1 cellular context compared by ENCODE assay signal in genomic region chr17:81043319-81043724, GRCh38.
A peak's percentile ranks its signal among the peaks of the same experiment; 100 is the strongest.
TF ChIP-seq lines count a peak whose summit lies in the region.

No MANE protein-coding gene starts in this region.

TF ChIP-seq in HepG2, 621 proteins besides CTCF, POLR2A, EP300 and RAD21 (continued from another document and continues in another):
- TF ChIP-seq, protein P1, sequence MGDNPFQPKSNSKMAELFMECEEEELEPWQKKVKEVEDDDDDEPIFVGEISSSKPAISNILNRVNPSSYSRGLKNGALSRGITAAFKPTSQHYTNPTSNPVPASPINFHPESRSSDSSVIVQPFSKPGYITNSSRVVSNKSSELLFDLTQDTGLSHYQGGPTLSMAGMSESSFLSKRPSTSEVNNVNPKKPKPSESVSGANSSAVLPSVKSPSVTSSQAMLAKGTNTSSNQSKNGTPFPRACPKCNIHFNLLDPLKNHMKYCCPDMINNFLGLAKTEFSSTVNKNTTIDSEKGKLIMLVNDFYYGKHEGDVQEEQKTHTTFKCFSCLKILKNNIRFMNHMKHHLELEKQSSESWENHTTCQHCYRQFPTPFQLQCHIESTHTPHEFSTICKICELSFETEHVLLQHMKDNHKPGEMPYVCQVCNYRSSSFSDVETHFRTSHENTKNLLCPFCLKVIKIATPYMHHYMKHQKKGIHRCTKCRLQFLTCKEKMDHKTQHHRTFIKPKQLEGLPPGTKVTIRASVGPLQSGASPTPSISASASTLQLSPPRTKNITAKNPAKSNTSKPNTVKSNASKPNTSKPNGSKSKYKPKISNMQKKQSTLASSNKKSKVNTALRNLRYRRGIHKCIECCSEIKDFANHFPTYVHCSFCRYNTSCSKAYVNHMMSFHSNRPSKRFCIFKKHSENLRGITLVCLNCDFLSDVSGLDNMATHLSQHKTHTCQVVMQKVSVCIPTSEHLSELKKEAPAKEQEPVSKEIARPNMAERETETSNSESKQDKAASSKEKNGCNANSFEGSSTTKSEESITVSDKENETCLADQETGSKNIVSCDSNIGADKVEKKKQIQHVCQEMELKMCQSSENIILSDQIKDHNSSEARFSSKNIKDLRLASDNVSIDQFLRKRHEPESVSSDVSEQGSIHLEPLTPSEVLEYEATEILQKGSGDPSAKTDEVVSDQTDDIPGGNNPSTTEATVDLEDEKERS (CRISPR knock-in tag; IDR thresholded peaks at IDR 0.05), result peak; percentile 88
- TF ChIP-seq ZNF33B (CRISPR knock-in tag; IDR thresholded peaks at IDR 0.05) (peak; percentile 17; the same call in 1 of the 2 replicates), SOX6 (IDR thresholded peaks at IDR 0.05) (no peak), SOX6 (CRISPR knock-in tag; IDR thresholded peaks at IDR 0.05) (no peak; the same call in 1 of the 2 replicates), ARHGAP35 (CRISPR knock-in tag; IDR thresholded peaks at IDR 0.05; ENCODE audit: borderline replicate concordance) (0 out of 2 replicates have a peak, but pooled peaks have one; percentile 40), HNRNPLL (IDR thresholded peaks at IDR 0.05; ENCODE audit: low read depth, low read length, poor library complexity, severe bottlenecking) (peak; percentile 36), ZNF383 (CRISPR knock-in tag; IDR thresholded peaks at IDR 0.05; ENCODE audit: borderline replicate concordance) (0 out of 2 replicates have a peak, but pooled peaks have one; percentile 84), JUN (CRISPR knock-in tag; IDR thresholded peaks at IDR 0.05) (0 out of 2 replicates have a peak, but pooled peaks have one; percentile 25), ZNF782 (CRISPR knock-in tag; IDR thresholded peaks at IDR 0.05; ENCODE audit: borderline replicate concordance) (peak; percentile 67; the same call in 1 of the 2 replicates), SALL1 (CRISPR knock-in tag; IDR thresholded peaks at IDR 0.05) (no peak), NAIF1 (CRISPR knock-in tag; IDR thresholded peaks at IDR 0.05; ENCODE audit: borderline replicate concordance) (no peak), ZNF883 (CRISPR knock-in tag; IDR thresholded peaks at IDR 0.05; ENCODE audit: not compliant biosample characterization) (peak; percentile 53), PTBP1 (IDR thresholded peaks at IDR 0.05; ENCODE audit: low read depth, low read length, poor library complexity, severe bottlenecking) (no peak), ZNF17 (CRISPR knock-in tag; IDR thresholded peaks at IDR 0.05) (no peak), MXD4 (CRISPR knock-in tag; IDR thresholded peaks at IDR 0.05) (no peak), NCOR1 (IDR thresholded peaks at IDR 0.05; ENCODE audit: borderline replicate concordance, low read length) (no peak), PLRG1 (conservative IDR thresholded peaks at IDR 0.05) (no peak), ZBTB8A (CRISPR knock-in tag; IDR thresholded peaks at IDR 0.05; ENCODE audit: borderline replicate concordance, low read depth) (no peak), AGO2 (optimal IDR thresholded peaks at IDR 0.05; ENCODE audit: low read depth, low read length) (peak; percentile 45), ZNF44 (CRISPR knock-in tag; IDR thresholded peaks at IDR 0.05) (no peak), RNF219 (CRISPR knock-in tag; IDR thresholded peaks at IDR 0.05) (no peak), ZUFSP (CRISPR knock-in tag; IDR thresholded peaks at IDR 0.05; ENCODE audit: borderline replicate concordance) (no peak), TARDBP (CRISPR knock-in tag; IDR thresholded peaks at IDR 0.05) (no peak), ZNF614 (CRISPR knock-in tag; IDR thresholded peaks at IDR 0.05; ENCODE audit: borderline replicate concordance) (no peak), NCOA5 (CRISPR knock-in tag; IDR thresholded peaks at IDR 0.05) (no peak), PRDM15 (CRISPR knock-in tag; IDR thresholded peaks at IDR 0.05) (no peak), HOMEZ (CRISPR knock-in tag; IDR thresholded peaks at IDR 0.05; ENCODE audit: low read depth) (no peak), ZNF160 (CRISPR knock-in tag; IDR thresholded peaks at IDR 0.05) (peak; percentile 86; the same call in 1 of the 2 replicates)
- TF ChIP-seq, protein P2, sequence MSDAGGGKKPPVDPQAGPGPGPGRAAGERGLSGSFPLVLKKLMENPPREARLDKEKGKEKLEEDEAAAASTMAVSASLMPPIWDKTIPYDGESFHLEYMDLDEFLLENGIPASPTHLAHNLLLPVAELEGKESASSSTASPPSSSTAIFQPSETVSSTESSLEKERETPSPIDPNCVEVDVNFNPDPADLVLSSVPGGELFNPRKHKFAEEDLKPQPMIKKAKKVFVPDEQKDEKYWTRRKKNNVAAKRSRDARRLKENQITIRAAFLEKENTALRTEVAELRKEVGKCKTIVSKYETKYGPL (CRISPR knock-in tag; IDR thresholded peaks at IDR 0.05), result no peak
- TF ChIP-seq, protein P3, sequence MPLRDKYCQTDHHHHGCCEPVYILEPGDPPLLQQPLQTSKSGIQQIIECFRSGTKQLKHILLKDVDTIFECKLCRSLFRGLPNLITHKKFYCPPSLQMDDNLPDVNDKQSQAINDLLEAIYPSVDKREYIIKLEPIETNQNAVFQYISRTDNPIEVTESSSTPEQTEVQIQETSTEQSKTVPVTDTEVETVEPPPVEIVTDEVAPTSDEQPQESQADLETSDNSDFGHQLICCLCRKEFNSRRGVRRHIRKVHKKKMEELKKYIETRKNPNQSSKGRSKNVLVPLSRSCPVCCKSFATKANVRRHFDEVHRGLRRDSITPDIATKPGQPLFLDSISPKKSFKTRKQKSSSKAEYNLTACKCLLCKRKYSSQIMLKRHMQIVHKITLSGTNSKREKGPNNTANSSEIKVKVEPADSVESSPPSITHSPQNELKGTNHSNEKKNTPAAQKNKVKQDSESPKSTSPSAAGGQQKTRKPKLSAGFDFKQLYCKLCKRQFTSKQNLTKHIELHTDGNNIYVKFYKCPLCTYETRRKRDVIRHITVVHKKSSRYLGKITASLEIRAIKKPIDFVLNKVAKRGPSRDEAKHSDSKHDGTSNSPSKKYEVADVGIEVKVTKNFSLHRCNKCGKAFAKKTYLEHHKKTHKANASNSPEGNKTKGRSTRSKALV (CRISPR knock-in tag; IDR thresholded peaks at IDR 0.05), result no peak
- TF ChIP-seq, protein P4, sequence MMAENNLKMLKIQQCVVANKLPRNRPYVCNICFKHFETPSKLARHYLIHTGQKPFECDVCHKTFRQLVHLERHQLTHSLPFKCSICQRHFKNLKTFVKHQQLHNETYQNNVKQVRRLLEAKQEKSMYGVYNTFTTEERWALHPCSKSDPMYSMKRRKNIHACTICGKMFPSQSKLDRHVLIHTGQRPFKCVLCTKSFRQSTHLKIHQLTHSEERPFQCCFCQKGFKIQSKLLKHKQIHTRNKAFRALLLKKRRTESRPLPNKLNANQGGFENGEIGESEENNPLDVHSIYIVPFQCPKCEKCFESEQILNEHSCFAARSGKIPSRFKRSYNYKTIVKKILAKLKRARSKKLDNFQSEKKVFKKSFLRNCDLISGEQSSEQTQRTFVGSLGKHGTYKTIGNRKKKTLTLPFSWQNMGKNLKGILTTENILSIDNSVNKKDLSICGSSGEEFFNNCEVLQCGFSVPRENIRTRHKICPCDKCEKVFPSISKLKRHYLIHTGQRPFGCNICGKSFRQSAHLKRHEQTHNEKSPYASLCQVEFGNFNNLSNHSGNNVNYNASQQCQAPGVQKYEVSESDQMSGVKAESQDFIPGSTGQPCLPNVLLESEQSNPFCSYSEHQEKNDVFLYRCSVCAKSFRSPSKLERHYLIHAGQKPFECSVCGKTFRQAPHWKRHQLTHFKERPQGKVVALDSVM (CRISPR knock-in tag; IDR thresholded peaks at IDR 0.05), result peak; percentile 77
- TF ChIP-seq, protein P5, sequence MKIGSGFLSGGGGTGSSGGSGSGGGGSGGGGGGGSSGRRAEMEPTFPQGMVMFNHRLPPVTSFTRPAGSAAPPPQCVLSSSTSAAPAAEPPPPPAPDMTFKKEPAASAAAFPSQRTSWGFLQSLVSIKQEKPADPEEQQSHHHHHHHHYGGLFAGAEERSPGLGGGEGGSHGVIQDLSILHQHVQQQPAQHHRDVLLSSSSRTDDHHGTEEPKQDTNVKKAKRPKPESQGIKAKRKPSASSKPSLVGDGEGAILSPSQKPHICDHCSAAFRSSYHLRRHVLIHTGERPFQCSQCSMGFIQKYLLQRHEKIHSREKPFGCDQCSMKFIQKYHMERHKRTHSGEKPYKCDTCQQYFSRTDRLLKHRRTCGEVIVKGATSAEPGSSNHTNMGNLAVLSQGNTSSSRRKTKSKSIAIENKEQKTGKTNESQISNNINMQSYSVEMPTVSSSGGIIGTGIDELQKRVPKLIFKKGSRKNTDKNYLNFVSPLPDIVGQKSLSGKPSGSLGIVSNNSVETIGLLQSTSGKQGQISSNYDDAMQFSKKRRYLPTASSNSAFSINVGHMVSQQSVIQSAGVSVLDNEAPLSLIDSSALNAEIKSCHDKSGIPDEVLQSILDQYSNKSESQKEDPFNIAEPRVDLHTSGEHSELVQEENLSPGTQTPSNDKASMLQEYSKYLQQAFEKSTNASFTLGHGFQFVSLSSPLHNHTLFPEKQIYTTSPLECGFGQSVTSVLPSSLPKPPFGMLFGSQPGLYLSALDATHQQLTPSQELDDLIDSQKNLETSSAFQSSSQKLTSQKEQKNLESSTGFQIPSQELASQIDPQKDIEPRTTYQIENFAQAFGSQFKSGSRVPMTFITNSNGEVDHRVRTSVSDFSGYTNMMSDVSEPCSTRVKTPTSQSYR (CRISPR knock-in tag; IDR thresholded peaks at IDR 0.05; ENCODE audit: borderline replicate concordance), result no peak
- TF ChIP-seq, protein P6, sequence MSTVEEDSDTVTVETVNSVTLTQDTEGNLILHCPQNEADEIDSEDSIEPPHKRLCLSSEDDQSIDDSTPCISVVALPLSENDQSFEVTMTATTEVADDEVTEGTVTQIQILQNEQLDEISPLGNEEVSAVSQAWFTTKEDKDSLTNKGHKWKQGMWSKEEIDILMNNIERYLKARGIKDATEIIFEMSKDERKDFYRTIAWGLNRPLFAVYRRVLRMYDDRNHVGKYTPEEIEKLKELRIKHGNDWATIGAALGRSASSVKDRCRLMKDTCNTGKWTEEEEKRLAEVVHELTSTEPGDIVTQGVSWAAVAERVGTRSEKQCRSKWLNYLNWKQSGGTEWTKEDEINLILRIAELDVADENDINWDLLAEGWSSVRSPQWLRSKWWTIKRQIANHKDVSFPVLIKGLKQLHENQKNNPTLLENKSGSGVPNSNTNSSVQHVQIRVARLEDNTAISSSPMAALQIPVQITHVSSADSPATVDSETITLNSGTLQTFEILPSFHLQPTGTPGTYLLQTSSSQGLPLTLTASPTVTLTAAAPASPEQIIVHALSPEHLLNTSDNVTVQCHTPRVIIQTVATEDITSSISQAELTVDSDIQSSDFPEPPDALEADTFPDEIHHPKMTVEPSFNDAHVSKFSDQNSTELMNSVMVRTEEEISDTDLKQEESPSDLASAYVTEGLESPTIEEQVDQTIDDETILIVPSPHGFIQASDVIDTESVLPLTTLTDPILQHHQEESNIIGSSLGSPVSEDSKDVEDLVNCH (CRISPR knock-in tag; IDR thresholded peaks at IDR 0.05), result 0 out of 2 replicates have a peak, but pooled peaks have one; percentile 70
